Comparison of ENCODE assay signal across 13 cellular contexts in the genomic region with DNA sequence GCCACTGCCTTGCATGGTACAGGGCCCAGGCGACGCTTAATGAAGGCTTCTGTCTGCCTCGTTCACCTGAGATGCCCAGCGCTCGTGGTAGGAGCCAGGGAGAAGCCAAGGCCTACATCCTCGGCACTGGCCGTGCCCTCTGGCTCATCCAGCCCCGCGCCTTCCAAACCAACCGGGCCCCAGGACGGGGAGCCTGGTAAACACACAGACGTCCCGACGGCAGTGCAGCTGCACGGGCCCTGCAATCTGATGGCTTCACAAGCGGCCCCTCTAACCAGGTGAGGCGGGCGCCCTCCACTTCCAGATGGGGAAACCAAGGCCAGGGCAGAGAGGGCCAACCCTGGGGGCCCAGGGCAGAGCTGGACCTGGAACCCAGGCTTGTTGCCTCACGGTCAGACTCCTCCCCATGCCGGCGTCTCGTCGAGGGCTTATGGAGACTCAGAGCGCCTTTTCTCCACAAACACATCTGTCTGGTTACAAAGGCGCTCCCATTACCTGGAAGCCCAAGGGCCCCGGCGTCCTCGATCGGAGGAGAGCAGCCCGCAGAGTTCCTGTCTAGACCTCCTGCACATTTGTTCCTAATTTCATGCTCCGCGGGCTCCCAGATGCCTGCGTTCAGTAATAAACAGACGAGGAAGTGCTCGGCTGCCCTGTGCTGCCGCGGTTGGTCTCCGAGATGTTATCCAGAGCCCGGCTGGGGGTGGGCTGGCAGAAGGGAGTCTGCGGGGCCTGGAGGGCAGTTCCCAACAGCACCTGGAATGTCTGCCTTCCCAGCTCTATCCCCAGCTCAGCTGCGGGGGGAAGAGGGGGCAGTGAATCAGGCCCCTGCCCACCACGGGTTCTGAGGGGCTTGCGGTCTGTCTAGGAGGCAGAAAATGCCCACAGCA. TPM values are rescaled to one million over a fixed set of nuclear protein-coding genes. Genes with fewer than 3 reads are reported as not detected.
DNase-seq lines count a peak whose midpoint lies in the region; ATAC-seq and TF ChIP-seq lines count a peak whose summit lies in the region.
"Had no signal": no experiment of that assay in that cellular context is flagged by ENCODE, and none has a peak within 500 bp of the region (broad histone marks: within the 10 kb centered on the region; RNA-seq: fewer than 3 reads in every experiment).

No MANE protein-coding gene starts in this region.

- H3K4me3 Mint-ChIP-seq in chondrocyte (ENCODE audit: unreplicated experiment): peak overlapping the region; percentile 4
- H3K4me3 Mint-ChIP-seq in CD8-positive, alpha-beta memory T cell: no peak overlapping the region
- H3K4me3 Mint-ChIP-seq: natural killer cell treated with Interleukin-12 subunit alpha and Interleukin-12 subunit beta and Interleukin-15 and Interleukin-18, amount 100 ng/mL, for 72 hours had no signal

- no peaks in the 10 kb centered on the region for H3K36me3 Mint-ChIP-seq in chondrocyte (ENCODE audit: low read depth)
- H3K36me3 Mint-ChIP-seq in CD8-positive, alpha-beta memory T cell: no peaks in the 10 kb centered on the region
- H3K36me3 Mint-ChIP-seq: natural killer cell treated with Interleukin-12 subunit alpha and Interleukin-12 subunit beta and Interleukin-15 and Interleukin-18, amount 100 ng/mL, for 72 hours had no signal

- H3K36me3 ChIP-seq in osteoblast (ENCODE audit: insufficient read depth, low read length): no peaks in the 10 kb centered on the region
- H3K36me3 ChIP-seq in CD8-positive, alpha-beta memory T cell (ENCODE audit: insufficient read depth, low read length): no peaks in the 10 kb centered on the region

- H3K4me1 Mint-ChIP-seq in chondrocyte (ENCODE audit: low read depth): peaks cover 8% of the 10 kb centered on the region
- no peaks in the 10 kb centered on the region for H3K4me1 Mint-ChIP-seq in CD8-positive, alpha-beta memory T cell

- DNase-seq in NCI-H146 (lab: John Stamatoyannopoulos, UW) (peak; percentile 18), NCI-H146 treated with DMSO at 0.1 percent for 48 hours (lab: John Stamatoyannopoulos, UW; ENCODE audit: unreplicated experiment) (no peak), NCI-H345 (lab: John Stamatoyannopoulos, UW) (peak; percentile 56), chondrocyte (ENCODE audit: low spot score) (no peak), sciatic nerve (ENCODE audit: low spot score) (no peak), osteoblast (ENCODE audit: insufficient read length, low spot score, missing footprints) (no peak), dorsolateral prefrontal cortex (no peak)
- no peak for DNase-seq in CD8-positive, alpha-beta memory T cell
- DNase-seq: ACHN; caudate nucleus; PC-9; stimulated activated CD4-positive, alpha-beta T cell treated with anti-CD3 and anti-CD28 coated beads, Interleukin-15, amount 100 ng/mL, for 24 hours had no signal

- CTCF ChIA-PET in CD8-positive, alpha-beta memory T cell (lab: Charles Lee): interaction anchor here (0.9 kb wide), 1 partner anchor 157 kb away, joined by 3 read pairs; no protein-coding TSS in a partner anchor

- peaks cover 3% of the 10 kb centered on the region for H3K9me3 Mint-ChIP-seq in chondrocyte (ENCODE audit: low read depth)
- no peaks in the 10 kb centered on the region for H3K9me3 Mint-ChIP-seq in CD8-positive, alpha-beta memory T cell

- no peak for TF ChIP-seq CTCF in chondrocyte (IDR thresholded peaks at IDR 0.05)
- TF ChIP-seq CTCF in osteoblast (IDR thresholded peaks at IDR 0.05; ENCODE audit: extremely low read depth, low read depth, low read length): no peak
- no peak for TF ChIP-seq CTCF in dorsolateral prefrontal cortex (IDR thresholded peaks at IDR 0.05 in 54 of 56, conservative IDR thresholded peaks at IDR 0.05 in 2 of 56; ENCODE audit: low read depth in 1 of 56, partially characterized antibody in 56 of 56)

- H3K4me1 ChIP-seq in osteoblast (ENCODE audit: insufficient read depth, low read length): no peaks in the 10 kb centered on the region
- H3K4me1 ChIP-seq in CD8-positive, alpha-beta memory T cell (ENCODE audit: insufficient read depth, low read length): peaks cover 7% of the 10 kb centered on the region

- H3K4me2 ChIP-seq in osteoblast (ENCODE audit: insufficient read depth, low read length): no peak overlapping the region
- H3K4me2 ChIP-seq: PC-9 had no signal

- no peaks in the 10 kb centered on the region for H3K79me2 ChIP-seq in osteoblast (ENCODE audit: insufficient read depth, low read length)

- no peaks in the 10 kb centered on the region for H4K20me1 ChIP-seq in osteoblast (ENCODE audit: insufficient read depth, low read length)

- peaks cover 30% of the 10 kb centered on the region for H3K27me3 Mint-ChIP-seq in chondrocyte (ENCODE audit: low read depth)
- peaks cover 13 to 47% of the 10 kb centered on the region in 2 donors for H3K27me3 Mint-ChIP-seq in CD8-positive, alpha-beta memory T cell

- H3K27ac ChIP-seq in osteoblast (ENCODE audit: low read depth, low read length) (no peak overlapping the region), dorsolateral prefrontal cortex (peak overlapping the region in 28 of 59 donors; percentile 6 to 71 (median 25))
- H3K27ac ChIP-seq in CD8-positive, alpha-beta memory T cell (ENCODE audit: low read depth, low read length): no peak overlapping the region
- H3K27ac ChIP-seq: PC-9 had no signal

- POLR2A ChIA-PET in CD8-positive, alpha-beta memory T cell (lab: Charles Lee): no interaction called here

- H3K4me3 ChIP-seq in osteoblast (ENCODE audit: insufficient read depth, low read length) (no peak overlapping the region), dorsolateral prefrontal cortex (no peak overlapping the region)
- no peak overlapping the region for H3K4me3 ChIP-seq in CD8-positive, alpha-beta memory T cell (ENCODE audit: low read length)
- H3K4me3 ChIP-seq: PC-9 had no signal

- intact Hi-C loops in sciatic nerve (cut with DNase I) (no loop called here), dorsolateral prefrontal cortex (cut with DNase I) (no loop called here)

- ATAC-seq in sciatic nerve: peak; percentile 15
- ATAC-seq: natural killer cell treated with Interleukin-12 subunit alpha and Interleukin-12 subunit beta and Interleukin-15 and Interleukin-18, amount 100 ng/mL, for 72 hours had no signal

- no peaks in the 10 kb centered on the region for H3K9me3 ChIP-seq in osteoblast (ENCODE audit: low read depth, low read length)
- no peaks in the 10 kb centered on the region for H3K9me3 ChIP-seq in CD8-positive, alpha-beta memory T cell (ENCODE audit: low read length)

- no peak overlapping the region for H3K27ac Mint-ChIP-seq in chondrocyte (ENCODE audit: unreplicated experiment)
- peak overlapping the region in 1 of 8 donors; percentile 90 for H3K27ac Mint-ChIP-seq in CD8-positive, alpha-beta memory T cell
- H3K27ac Mint-ChIP-seq: natural killer cell treated with Interleukin-12 subunit alpha and Interleukin-12 subunit beta and Interleukin-15 and Interleukin-18, amount 100 ng/mL, for 72 hours had no signal

- H3K27me3 ChIP-seq in osteoblast (ENCODE audit: insufficient read depth, low read length) (peaks cover 42% of the 10 kb centered on the region), dorsolateral prefrontal cortex (peaks cover 0 to 7% (median 0%) of the 10 kb centered on the region in 45 donors)
- peaks cover 16% of the 10 kb centered on the region for H3K27me3 ChIP-seq in CD8-positive, alpha-beta memory T cell (ENCODE audit: insufficient read depth, low read length, poor library complexity, severe bottlenecking)

- no peak overlapping the region for H2AFZ ChIP-seq in osteoblast (ENCODE audit: low read length)
- H2AFZ ChIP-seq: PC-9 had no signal

RNA-seq across cellular contexts. Expression of a gene that starts 23.5 kb away (rescaled TPM):
- total RNA-seq in chondrocyte (not detected in 3 replicates), sciatic nerve (not detected), osteoblast (not detected in 2 replicates), dorsolateral prefrontal cortex (100 to 1,000 TPM in 78 of 120 experiments, 10 to 100 TPM in 42; 34.8 to 183 (median 111) TPM)
- not detected for total RNA-seq in CD8-positive, alpha-beta memory T cell
- not detected for polyA plus RNA-seq in CD8-positive, alpha-beta memory T cell
- total RNA-seq: natural killer cell treated with Interleukin-12 subunit alpha and Interleukin-12 subunit beta and Interleukin-15 and Interleukin-18, amount 100 ng/mL, for 72 hours; PC-9 had no signal

RNA-seq across cellular contexts. Expression of a gene that starts 50.4 kb away (rescaled TPM):
- total RNA-seq in chondrocyte (not detected in 3 replicates), sciatic nerve (0.13 TPM), osteoblast (not detected in 2 replicates), dorsolateral prefrontal cortex (1 to 10 TPM in 98 of 120 experiments, under 1 TPM in 22; 0.32 to 4.4 (median 1.7) TPM)
- total RNA-seq in CD8-positive, alpha-beta memory T cell: not detected
- not detected for polyA plus RNA-seq in CD8-positive, alpha-beta memory T cell
- total RNA-seq: natural killer cell treated with Interleukin-12 subunit alpha and Interleukin-12 subunit beta and Interleukin-15 and Interleukin-18, amount 100 ng/mL, for 72 hours; PC-9 had no signal

RNA-seq across cellular contexts. Expression of a gene that starts 51.2 kb away (rescaled TPM):
- total RNA-seq in chondrocyte (0.15 to 0.31 TPM (median 0.23 TPM) in 3 replicates), sciatic nerve (22.3 TPM), osteoblast (under 0.01 and 0.29 TPM in 2 replicates), dorsolateral prefrontal cortex (10 to 100 TPM in 118 of 120 experiments, 1 to 10 TPM in 2; 9.6 to 24.0 (median 15.4) TPM)
- not detected for total RNA-seq in CD8-positive, alpha-beta memory T cell
- not detected for polyA plus RNA-seq in CD8-positive, alpha-beta memory T cell
- total RNA-seq: natural killer cell treated with Interleukin-12 subunit alpha and Interleukin-12 subunit beta and Interleukin-15 and Interleukin-18, amount 100 ng/mL, for 72 hours had no signal

Comparison
In these comparisons a context has a peak if more than half of its experiments do, and no peak if none do; other contexts are left out.
1. DNase-seq: peak in NCI-H146 (single experiment) and NCI-H345 (single experiment); none in NCI-H146 treated with DMSO at 0.1 percent for 48 hours (single experiment), chondrocyte (single experiment), sciatic nerve (single experiment), osteoblast (single experiment), dorsolateral prefrontal cortex (0 of 10) and CD8-positive, alpha-beta memory T cell (0 of 5).
2. RNA of a gene that starts 23.5 kb away (total RNA-seq): 34.8 to 183 TPM in dorsolateral prefrontal cortex; not detected in sciatic nerve (single experiment), not detected in chondrocyte, not detected in osteoblast and not detected in CD8-positive, alpha-beta memory T cell; every median in the first group is over 10 times any median in the second.